ENCODE assay signal across 15 cellular contexts in the genomic region with DNA sequence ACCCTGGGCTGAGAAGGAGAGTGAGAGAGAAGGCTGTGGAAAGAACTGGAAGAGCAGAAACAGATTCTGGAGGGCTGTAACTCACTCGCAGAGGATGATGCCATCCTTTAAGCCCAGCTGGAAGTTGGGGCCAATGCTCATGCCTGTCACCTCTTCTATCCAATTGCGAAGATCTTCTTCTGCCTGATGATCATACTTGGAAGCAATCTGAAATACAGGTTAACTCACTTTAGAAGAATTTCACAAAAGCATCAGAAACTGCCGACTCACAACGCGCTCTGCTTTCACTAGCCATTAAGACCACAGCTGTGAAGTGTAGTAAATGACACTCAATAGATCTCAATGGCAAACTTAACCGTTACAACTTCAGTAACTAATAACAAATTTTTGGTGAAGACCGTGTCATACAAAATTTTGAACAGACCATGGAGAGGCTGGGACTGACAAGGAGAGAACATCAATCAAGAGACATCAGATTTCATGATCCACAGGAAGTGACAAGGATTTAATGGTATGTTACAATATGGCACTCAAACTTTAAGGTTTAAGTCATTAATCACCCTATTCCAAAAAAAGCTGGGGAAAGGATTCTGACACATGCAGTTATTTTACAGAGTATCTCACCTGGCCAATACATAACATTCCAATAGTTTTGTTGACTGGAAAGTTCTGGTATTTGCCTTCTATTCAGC. TPM values are rescaled to one million over a fixed set of nuclear protein-coding genes. Genes with fewer than 3 reads are reported as not detected.
A peak's percentile ranks its signal among the peaks of the same experiment; 100 is the strongest.
DNase-seq lines count a peak whose midpoint lies in the region; ATAC-seq, FAIRE-seq and TF ChIP-seq lines count a peak whose summit lies in the region.
"Had no signal": no experiment of that assay in that cellular context is flagged by ENCODE, and none has a peak within 500 bp of the region (broad histone marks: within the 10 kb centered on the region; RNA-seq: fewer than 3 reads in every experiment).

No MANE protein-coding gene starts in this region.

- no peak for FAIRE-seq in K562 (lab: Jason Lieb, UNC)
- FAIRE-seq: small intestine had no signal

- peaks cover 4 to 14% of the 10 kb centered on the region in 2 donors for H3K27me3 Mint-ChIP-seq in natural killer cell treated with Interleukin-12 subunit alpha and Interleukin-12 subunit beta and Interleukin-15 and Interleukin-18, amount 100 ng/mL, for 72 hours

- H3K36me3 Mint-ChIP-seq in natural killer cell treated with Interleukin-12 subunit alpha and Interleukin-12 subunit beta and Interleukin-15 and Interleukin-18, amount 100 ng/mL, for 72 hours, result no peaks in the 10 kb centered on the region

- POLR2A ChIA-PET in K562 (lab: Yijun Ruan, JAX), result interaction anchor here (1.4 to 1.5 kb wide), 2 partner anchors 8 to 58 kb away, joined by 5 to 7 read pairs; no protein-coding TSS in a partner anchor

- no peaks in the 10 kb centered on the region for H3K79me2 ChIP-seq in K562 (ENCODE audit: control insufficient read depth, insufficient read depth, low read length)

- no peaks in the 10 kb centered on the region for H3K4me1 Mint-ChIP-seq in natural killer cell treated with Interleukin-12 subunit alpha and Interleukin-12 subunit beta and Interleukin-15 and Interleukin-18, amount 100 ng/mL, for 72 hours (ENCODE audit: low read depth in 2 of 2)

- 4% methylated on average over 7 of the region's 7 CpGs for WGBS in K562 (ENCODE audit: insufficient coverage, low coverage, missing lambda C conversion rate)

- H4K20me1 ChIP-seq in K562 (replicated peaks; ENCODE audit: control insufficient read depth, insufficient read depth, low read length), result no peaks in the 10 kb centered on the region

- no peak overlapping the region for H3K4me2 ChIP-seq in K562 (ENCODE audit: insufficient read depth, low read length)

- no peak overlapping the region for H2AFZ ChIP-seq in K562 (ENCODE audit: low read depth, low read length)

- peak; percentile 39; the same call in 2 of the 3 replicates for ATAC-seq in K562
- no peak for ATAC-seq in natural killer cell treated with Interleukin-12 subunit alpha and Interleukin-12 subunit beta and Interleukin-15 and Interleukin-18, amount 100 ng/mL, for 72 hours
- ATAC-seq in GM18502 (IDR thresholded peaks at IDR 0.05; ENCODE audit: poor library complexity, unreplicated experiment), result no peak

- no peak for TF ChIP-seq CTCF in cardiac muscle cell (IDR thresholded peaks at IDR 0.05; ENCODE audit: low read depth, low read length)
- no peak for TF ChIP-seq CTCF in right atrium auricular region (IDR thresholded peaks at IDR 0.05)
- no peak for TF ChIP-seq CTCF in K562 (IDR thresholded peaks at IDR 0.05 in 2 of 3, conservative IDR thresholded peaks at IDR 0.05 in 1 of 3; ENCODE audit: insufficient read depth in 2 of 3, low read depth in 1 of 3, low read length in 3 of 3)
- TF ChIP-seq CTCF in BE2C (IDR thresholded peaks at IDR 0.05; ENCODE audit: low read depth, low read length), result no peak

- H3K27me3 ChIP-seq in cardiac muscle cell (no peaks in the 10 kb centered on the region), right atrium auricular region (no peaks in the 10 kb centered on the region), K562 (ENCODE audit: control insufficient read depth in 2 of 2, insufficient read depth in 2 of 2, low read length in 2 of 2) (peaks cover 11% of the 10 kb centered on the region in 2 experiments; a peak in 4 of 5 replicates), muscle layer of colon (ENCODE audit: control insufficient read depth in 1 of 2, insufficient read depth in 2 of 2, low read length in 2 of 2) (no peaks in the 10 kb centered on the region), BE2C (no peaks in the 10 kb centered on the region)

- no peak overlapping the region for H3K9ac ChIP-seq in K562 (ENCODE audit: insufficient read depth in 1 of 2, low read depth in 2 of 2, low read length in 2 of 2)
- H3K9ac ChIP-seq in muscle layer of colon (ENCODE audit: low read length), result no peak overlapping the region

- CTCF ChIA-PET in K562 (lab: Yijun Ruan, JAX; ENCODE audit: low intra/inter-chr PET ratio), result no interaction called here

- in situ Hi-C loops in K562 (cut with MboI), result no loop called here

- H3K9me3 ChIP-seq in cardiac muscle cell (ENCODE audit: low read depth), result no peaks in the 10 kb centered on the region
- H3K9me3 ChIP-seq in right atrium auricular region, result no peaks in the 10 kb centered on the region
- H3K9me3 ChIP-seq in K562 (replicated peaks; ENCODE audit: control insufficient read depth, insufficient read depth, low read depth, low read length), result no peaks in the 10 kb centered on the region
- H3K9me3 ChIP-seq in muscle layer of colon (ENCODE audit: low read length), result no peaks in the 10 kb centered on the region
- H3K9me3 ChIP-seq in BE2C, result no peaks in the 10 kb centered on the region

- BruUV-seq in K562 (replicated peaks; lab: Mats Ljungman, UMichigan), result no TSS peak

- no peak for TF ChIP-seq EP300 in K562 (IDR thresholded peaks at IDR 0.05; ENCODE audit: low read length)

- H3K36me3 ChIP-seq in cardiac muscle cell, result peaks cover 24% of the 10 kb centered on the region
- peaks cover 44% of the 10 kb centered on the region for H3K36me3 ChIP-seq in right atrium auricular region
- no peaks in the 10 kb centered on the region for H3K36me3 ChIP-seq in K562 (ENCODE audit: control insufficient read depth, insufficient read depth, low read length)
- H3K36me3 ChIP-seq in muscle layer of colon (ENCODE audit: insufficient read depth, low read length), result peaks cover 15% of the 10 kb centered on the region
- peaks cover 13% of the 10 kb centered on the region for H3K36me3 ChIP-seq in BE2C

- peak overlapping the region; percentile 54 for H3K27ac ChIP-seq in cardiac muscle cell
- no peak overlapping the region for H3K27ac ChIP-seq in right atrium auricular region
- H3K27ac ChIP-seq in K562 (ENCODE audit: extremely low read depth, low read depth, low read length), result no peak overlapping the region
- H3K27ac ChIP-seq in muscle layer of colon (ENCODE audit: low read depth, low read length), result peak overlapping the region; percentile 21

- intact Hi-C loops in K562 (cut with micrococcal nuclease), result no loop called here

- no peak for TF ChIP-seq POLR2A in K562 (conservative IDR thresholded peaks at IDR 0.05)

- H3K27ac Mint-ChIP-seq in natural killer cell treated with Interleukin-12 subunit alpha and Interleukin-12 subunit beta and Interleukin-15 and Interleukin-18, amount 100 ng/mL, for 72 hours, result no peak overlapping the region
- H3K27ac Mint-ChIP-seq: activated naive CD4-positive, alpha-beta T cell treated with anti-CD3 and anti-CD28 coated beads for 36 hours had no signal

- DNase-seq in cardiac muscle cell (ENCODE audit: low read depth in 1 of 2, low spot score in 1 of 2), result no peak
- no peak for DNase-seq in right atrium auricular region (ENCODE audit: low spot score)
- no peak for DNase-seq in K562 (ENCODE audit: extremely low read depth in 1 of 4, low spot score in 3 of 4)
- no peak for DNase-seq in natural killer cell treated with Interleukin-12 subunit alpha and Interleukin-12 subunit beta and Interleukin-15 and Interleukin-18, amount 100 ng/mL, for 72 hours (ENCODE audit: low spot score)
- DNase-seq in mesenteric fat pad (ENCODE audit: low spot score), result no peak
- DNase-seq in BE2C, result no peak
- DNase-seq: ACHN; activated naive CD4-positive, alpha-beta T cell treated with anti-CD3 and anti-CD28 coated beads for 36 hours; Calu3; NCI-H1092 treated with DMSO at 0.1 percent for 48 hours; NCI-H2227 treated with DMSO at 0.1 percent for 48 hours; OCI-M1; small intestine had no signal

- no peaks in the 10 kb centered on the region for H3K9me1 ChIP-seq in K562 (ENCODE audit: control insufficient read depth, insufficient read depth, low read length)

- H3K9me3 Mint-ChIP-seq in natural killer cell treated with Interleukin-12 subunit alpha and Interleukin-12 subunit beta and Interleukin-15 and Interleukin-18, amount 100 ng/mL, for 72 hours, result no peaks in the 10 kb centered on the region
- H3K9me3 Mint-ChIP-seq: activated naive CD4-positive, alpha-beta T cell treated with anti-CD3 and anti-CD28 coated beads for 36 hours had no signal

- no peak for TF ChIP-seq RAD21 in K562 (CRISPR knock-in tag; conservative IDR thresholded peaks at IDR 0.05 in 1 of 2, IDR thresholded peaks at IDR 0.05 in 1 of 2)

- H3K4me1 ChIP-seq in cardiac muscle cell (ENCODE audit: low read depth) (no peaks in the 10 kb centered on the region), right atrium auricular region (peaks cover 0 to 45% of the 10 kb centered on the region in 2 donors), K562 (replicated peaks in 1 of 2; ENCODE audit: control insufficient read depth in 2 of 2, insufficient read depth in 2 of 2, low read length in 2 of 2) (no peaks in the 10 kb centered on the region; a peak in 1 of 5 replicates), muscle layer of colon (ENCODE audit: insufficient read depth, low read length) (peaks cover 40% of the 10 kb centered on the region), BE2C (no peaks in the 10 kb centered on the region)

- H3K4me3 ChIP-seq in cardiac muscle cell (no peak overlapping the region), right atrium auricular region (no peak overlapping the region), K562 (no peak overlapping the region), muscle layer of colon (ENCODE audit: low read depth in 1 of 2, low read length in 2 of 2) (no peak overlapping the region), BE2C (ENCODE audit: low read depth, low read length) (no peak overlapping the region)

- H3K4me3 Mint-ChIP-seq in natural killer cell treated with Interleukin-12 subunit alpha and Interleukin-12 subunit beta and Interleukin-15 and Interleukin-18, amount 100 ng/mL, for 72 hours, result no peak overlapping the region
- H3K4me3 Mint-ChIP-seq: activated naive CD4-positive, alpha-beta T cell treated with anti-CD3 and anti-CD28 coated beads for 36 hours had no signal

RNA-seq across cellular contexts. Expression of gene CNN3, which starts 23.4 kb away (rescaled TPM):
- 101 and 108 TPM in 2 replicates for total RNA-seq in cardiac muscle cell
- 135 and 156 TPM in 2 replicates for polyA plus RNA-seq in cardiac muscle cell
- 100 to 1,000 TPM in 1 of 2 donors, 10 to 100 TPM in 1; 82.2 to 124 TPM for total RNA-seq in right atrium auricular region
- total RNA-seq in K562 (2011; cell fraction: chromatin; rRNA removed; ENCODE audit: low replicate concordance), result not detected in 2 replicates
- total RNA-seq in K562 (2011; cell fraction: nucleolus; rRNA removed), result not detected in 2 replicates
- not detected in 2 replicates for total RNA-seq in K562 (2011; cell fraction: nucleoplasm; rRNA removed)
- 0.32 TPM in 1 of 2 replicates, not detected in the other for total RNA-seq in K562 (2014; rRNA removed)
- total RNA-seq in K562 (2014; rRNA removed; fragmentation: Illumina TruSeq; extraction: Trizol), result 0.18 TPM in 1 of 2 replicates, not detected in the other
- total RNA-seq in K562 (2015; rRNA removed; fragmentation: Illumina TruSeq; extraction: Trizol), result not detected in 2 replicates
- 0.56 and 0.62 TPM in 2 replicates for total RNA-seq in K562 (2021)
- polyA plus RNA-seq in K562 (2011; rRNA removed), result 0.08 TPM in 1 of 2 replicates, not detected in the other
- polyA plus RNA-seq in K562 (2011; cell fraction: cytosol; rRNA removed), result 0.10 TPM in 1 of 2 replicates, not detected in the other
- polyA plus RNA-seq in K562 (2011; cell fraction: nucleus; rRNA removed), result not detected in 2 replicates
- 0.47 TPM in 1 of 2 replicates, not detected in the other for polyA plus RNA-seq in K562 (2012)
- polyA plus RNA-seq in K562 (2014; fragmentation: Illumina TruSeq; extraction: Trizol), result not detected in 2 replicates
- polyA plus RNA-seq in K562 (2014; fragmentation: Nextera tagmentation; extraction: Ambion mirVana), result under 1 TPM in 1 of 2 experiments, not detected in 1; 0.06 TPM
- polyA plus RNA-seq in K562 (2014; rRNA removed), result 0.12 TPM in 1 of 2 replicates, not detected in the other
- 0.12 TPM in 1 of 2 replicates, not detected in the other for polyA minus RNA-seq in K562 (2011; rRNA and poly(A)+ RNA removed)
- not detected in 2 replicates for polyA minus RNA-seq in K562 (2011; cell fraction: cytosol; rRNA and poly(A)+ RNA removed)
- polyA minus RNA-seq in K562 (2011; cell fraction: nucleus; rRNA and poly(A)+ RNA removed), result not detected in 2 replicates
- total RNA-seq in natural killer cell treated with Interleukin-12 subunit alpha and Interleukin-12 subunit beta and Interleukin-15 and Interleukin-18, amount 100 ng/mL, for 72 hours, result under 1 TPM in 1 of 2 donors, not detected in 1; 0.50 TPM
- 242 TPM for total RNA-seq in mesenteric fat pad
- polyA plus RNA-seq in BE2C (2012; ENCODE audit: insufficient read depth, insufficient read length, low read depth), result 101 TPM

Comparison
In these comparisons a context has a peak if more than half of its experiments do, and no peak if none do; other contexts are left out.
1. H3K27ac ChIP-seq: peak in cardiac muscle cell (single experiment) and muscle layer of colon (single experiment); none in right atrium auricular region (0 of 2) and K562 (single experiment).
2. RNA of gene CNN3, which starts 23.4 kb away (total RNA-seq): 242 TPM in mesenteric fat pad (single experiment), 82.2 to 124 TPM in right atrium auricular region and 101 to 108 TPM in cardiac muscle cell; 0.50 TPM in natural killer cell treated with Interleukin-12 subunit alpha and Interleukin-12 subunit beta and Interleukin-15 and Interleukin-18, amount 100 ng/mL, for 72 hours and 0.18 to 0.62 TPM in K562; every median in the first group is over 10 times any median in the second.